In genomic region chr4:124883642-124884041, GRCh38 we compare ENCODE assay signal across 1 cellular context.
TF ChIP-seq lines count a peak whose summit lies in the region.

No MANE protein-coding gene starts in this region.

TF ChIP-seq in IMR-90, 13 proteins besides CTCF, POLR2A, EP300 and RAD21:
- TF ChIP-seq CEBPB (IDR thresholded peaks at IDR 0.05; ENCODE audit: low read depth, low read length) (peak; percentile 78), CHD1 (IDR thresholded peaks at IDR 0.05; ENCODE audit: low read depth, low read length) (no peak)
